25 cellular contexts compared by ENCODE assay signal in the genomic region with DNA sequence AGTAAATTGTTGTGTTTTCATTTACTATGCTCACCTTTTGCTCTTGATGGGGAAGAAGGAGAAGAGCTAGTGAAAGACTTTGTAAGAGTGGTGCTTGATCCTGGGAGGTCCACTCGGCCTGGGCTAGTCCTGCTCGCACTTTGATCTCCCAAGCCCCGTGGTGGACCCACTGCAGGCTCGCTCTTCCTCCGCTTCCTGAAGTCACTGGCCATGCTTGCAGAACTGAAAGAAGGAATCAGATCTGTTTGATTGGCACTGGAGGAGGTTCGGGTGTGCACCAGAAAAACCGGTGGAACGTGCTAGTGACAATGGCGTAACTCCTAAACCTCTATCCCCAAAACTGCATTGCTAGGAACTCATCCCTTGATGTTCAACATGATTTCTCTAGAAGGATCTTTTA.
DNase-seq lines count a peak whose midpoint lies in the region; ATAC-seq and TF ChIP-seq lines count a peak whose summit lies in the region.
"Had no signal": no experiment of that assay in that cellular context is flagged by ENCODE, and none has a peak within 500 bp of the region (broad histone marks: within the 10 kb centered on the region; RNA-seq: fewer than 3 reads in every experiment).

No MANE protein-coding gene starts in this region.

- H3K36me3 ChIP-seq in left ventricle myocardium inferior (peaks cover 82% of the 10 kb centered on the region), heart right ventricle (peaks cover 0 to 93% (median 8%) of the 10 kb centered on the region in 9 donors), GM23338 (ENCODE audit: insufficient read depth) (no peaks in the 10 kb centered on the region)
- H3K36me3 ChIP-seq: BE2C, BLaER1 had no signal

- H3K9me3 Mint-ChIP-seq in GM23338, result no peaks in the 10 kb centered on the region
- peaks cover 6% of the 10 kb centered on the region for H3K9me3 Mint-ChIP-seq in type B pancreatic cell
- H3K9me3 Mint-ChIP-seq: CD4-positive, CD25-positive, alpha-beta regulatory T cell had no signal

- DNase-seq in left ventricle myocardium inferior (no peak), heart right ventricle (no peak), GM23338 (ENCODE audit: low spot score) (no peak), epithelial cell of esophagus (ENCODE audit: low read depth) (peak; percentile 12), type B pancreatic cell (ENCODE audit: extremely low spot score, unreplicated experiment) (no peak)
- DNase-seq: 8988T; ACHN; BE2C; C1 segment of cervical spinal cord; CD4-positive, alpha-beta memory T cell; CD4-positive, CD25-positive, alpha-beta regulatory T cell; CD8-positive, alpha-beta memory T cell; COR-L47; DMS 273 treated with DMSO at 0.1 percent for 48 hours; DMS153; DMS53; DMS79; DND-41; EL; GDM1 had no signal

- H3K27me3 ChIP-seq in left ventricle myocardium inferior (ENCODE audit: low read depth), result no peaks in the 10 kb centered on the region
- H3K27me3 ChIP-seq in heart right ventricle, result no peaks in the 10 kb centered on the region
- no peaks in the 10 kb centered on the region for H3K27me3 ChIP-seq in GM23338 (ENCODE audit: insufficient read depth)
- H3K27me3 ChIP-seq: BE2C, BLaER1 had no signal

- H3K4me3 Mint-ChIP-seq in GM23338 (no peak overlapping the region), type B pancreatic cell (no peak overlapping the region)
- H3K4me3 Mint-ChIP-seq: CD14-positive monocyte; CD4-positive, alpha-beta memory T cell; CD4-positive, CD25-positive, alpha-beta regulatory T cell; CD8-positive, alpha-beta memory T cell had no signal

- TF ChIP-seq CTCF in left ventricle myocardium inferior (IDR thresholded peaks at IDR 0.05; ENCODE audit: borderline replicate concordance) (no peak), heart right ventricle (IDR thresholded peaks at IDR 0.05) (no peak), GM23338 (conservative IDR thresholded peaks at IDR 0.05; ENCODE audit: low read depth in 2 of 2) (no peak), epithelial cell of esophagus (IDR thresholded peaks at IDR 0.05; ENCODE audit: insufficient read depth, low read depth, low read length, missing control alignments) (no peak), type B pancreatic cell (conservative IDR thresholded peaks at IDR 0.05) (no peak)

- ATAC-seq in heart right ventricle, result no peak
- no peak for ATAC-seq in GM23338
- no peak for ATAC-seq in GM21717 (IDR thresholded peaks at IDR 0.05; ENCODE audit: unreplicated experiment)
- no peak for ATAC-seq in HG03196 (IDR thresholded peaks at IDR 0.05; ENCODE audit: unreplicated experiment)
- ATAC-seq: GM12878 had no signal

- no peaks in the 10 kb centered on the region for H4K20me1 ChIP-seq in GM23338 (replicated peaks; ENCODE audit: insufficient read depth)
- H4K20me1 ChIP-seq: BLaER1 had no signal

- H2AFZ ChIP-seq in GM23338, result peak overlapping the region; percentile 52; the same call in 1 of the 2 replicates

- no peaks in the 10 kb centered on the region for H3K27me3 Mint-ChIP-seq in GM23338 (ENCODE audit: insufficient read depth, low read depth, poor library complexity)
- no peaks in the 10 kb centered on the region for H3K27me3 Mint-ChIP-seq in type B pancreatic cell
- H3K27me3 Mint-ChIP-seq: CD4-positive, CD25-positive, alpha-beta regulatory T cell had no signal

- H3K4me1 ChIP-seq in left ventricle myocardium inferior, result peaks cover 47% of the 10 kb centered on the region
- peaks cover 0 to 19% (median 6%) of the 10 kb centered on the region in 9 donors for H3K4me1 ChIP-seq in heart right ventricle
- no peaks in the 10 kb centered on the region for H3K4me1 ChIP-seq in GM23338 (ENCODE audit: insufficient read depth)
- H3K4me1 ChIP-seq: BLaER1 had no signal

- no peaks in the 10 kb centered on the region for H3K79me2 ChIP-seq in GM23338 (replicated peaks; ENCODE audit: insufficient read depth)

- H3K36me3 Mint-ChIP-seq in GM23338 (ENCODE audit: low read depth) (peaks cover 26% of the 10 kb centered on the region), type B pancreatic cell (no peaks in the 10 kb centered on the region)
- H3K36me3 Mint-ChIP-seq: CD14-positive monocyte; CD4-positive, alpha-beta memory T cell; CD4-positive, CD25-positive, alpha-beta regulatory T cell; CD8-positive, alpha-beta memory T cell had no signal

- H3K27ac ChIP-seq in left ventricle myocardium inferior (replicated peaks) (peak overlapping the region; percentile 18), heart right ventricle (peak overlapping the region in 1 of 10 donors; percentile 28), GM23338 (ENCODE audit: low read depth) (no peak overlapping the region)
- H3K27ac ChIP-seq: BLaER1 had no signal

- H3K4me2 ChIP-seq in GM23338, result no peak overlapping the region
- H3K4me2 ChIP-seq: BLaER1 had no signal

- H3K9me2 ChIP-seq in GM23338 (ENCODE audit: insufficient read depth), result peaks cover 12% of the 10 kb centered on the region; the same call in 1 of the 2 replicates

- intact Hi-C loops in left ventricle myocardium inferior (cut with micrococcal nuclease) (no loop called here), heart right ventricle (cut with DNase I) (no loop called here)

- H3K27ac Mint-ChIP-seq in GM23338 (no peak overlapping the region), type B pancreatic cell (peak overlapping the region; percentile 19)
- H3K27ac Mint-ChIP-seq: CD14-positive monocyte; CD4-positive, alpha-beta memory T cell; CD4-positive, CD25-positive, alpha-beta regulatory T cell; CD8-positive, alpha-beta memory T cell had no signal

- H3K9me3 ChIP-seq in left ventricle myocardium inferior (replicated peaks) (no peaks in the 10 kb centered on the region), heart right ventricle (no peaks in the 10 kb centered on the region)
- H3K9me3 ChIP-seq: BE2C had no signal

- H3K4me3 ChIP-seq in left ventricle myocardium inferior, result no peak overlapping the region
- H3K4me3 ChIP-seq in heart right ventricle, result no peak overlapping the region
- H3K4me3 ChIP-seq in GM23338, result no peak overlapping the region
- no peak overlapping the region for H3K4me3 ChIP-seq in epithelial cell of esophagus (ENCODE audit: low read length)
- H3K4me3 ChIP-seq: BLaER1, GM12878 had no signal

- 93 to 94% methylated on average over 9 of the region's 9 CpGs for WGBS in heart right ventricle, 2 donors

- no peaks in the 10 kb centered on the region for H3K4me1 Mint-ChIP-seq in GM23338
- peaks cover 4% of the 10 kb centered on the region for H3K4me1 Mint-ChIP-seq in type B pancreatic cell (ENCODE audit: unreplicated experiment)
- H3K4me1 Mint-ChIP-seq: CD14-positive monocyte; CD4-positive, alpha-beta memory T cell; CD4-positive, CD25-positive, alpha-beta regulatory T cell; CD8-positive, alpha-beta memory T cell had no signal

- no peaks in the 10 kb centered on the region for H3F3A ChIP-seq in GM23338 (replicated peaks; ENCODE audit: low read depth)

TF ChIP-seq in GM23338, 12 proteins besides CTCF, POLR2A, EP300 and RAD21 (continues in another document):
- no peak for TF ChIP-seq NANOG (IDR thresholded peaks at IDR 0.05; ENCODE audit: borderline replicate concordance)
